ENCODE assay signal across 9 cellular contexts in the genomic region with DNA sequence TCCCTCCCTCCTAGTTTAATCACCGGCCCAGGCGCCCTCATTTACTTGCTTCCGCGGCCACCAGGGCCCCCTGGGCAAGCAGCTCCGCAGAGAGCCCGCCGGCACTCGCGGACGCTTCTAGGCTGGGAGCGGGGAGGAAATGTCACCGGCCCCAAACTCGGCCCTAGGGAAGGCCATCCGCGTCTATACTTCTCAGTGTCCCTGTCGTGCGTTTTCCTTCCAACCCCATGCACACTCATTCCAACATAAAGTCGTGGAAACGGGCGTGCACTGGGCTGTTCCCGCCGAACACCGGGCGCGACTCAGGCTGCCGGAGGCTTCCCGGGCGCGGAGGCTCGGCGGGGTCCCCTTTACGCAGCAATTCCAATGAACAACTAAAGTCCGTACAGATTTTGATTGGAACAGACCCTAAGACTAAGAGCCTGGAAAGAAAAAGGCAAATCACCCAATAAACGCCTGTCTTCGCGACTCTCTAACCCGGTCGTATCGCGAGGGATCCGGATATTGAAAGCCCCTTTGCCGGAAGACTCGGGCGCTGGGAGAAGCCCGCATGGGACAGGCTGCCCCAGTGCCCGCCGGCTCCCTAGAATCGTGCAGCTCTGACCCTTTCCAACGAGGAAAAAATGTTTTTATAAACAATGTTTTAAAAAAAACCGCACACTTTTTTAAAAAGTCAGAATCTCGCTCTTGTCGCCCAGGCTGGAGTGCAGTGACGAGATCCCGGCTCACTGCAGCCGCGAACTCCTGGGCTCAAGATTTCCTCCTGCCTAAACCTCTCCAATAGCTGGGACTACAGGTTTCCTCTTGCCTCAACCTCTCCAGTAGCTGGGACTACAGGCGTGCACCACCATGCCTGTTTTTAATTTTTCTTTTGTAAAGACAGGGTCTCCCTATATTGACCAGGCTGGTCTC. TPM values are rescaled to one million over a fixed set of nuclear protein-coding genes. Genes with fewer than 3 reads are reported as not detected.
DNase-seq lines count a peak whose midpoint lies in the region; ATAC-seq and TF ChIP-seq lines count a peak whose summit lies in the region.
"Had no signal": no experiment of that assay in that cellular context is flagged by ENCODE, and none has a peak within 500 bp of the region (broad histone marks: within the 10 kb centered on the region; RNA-seq: fewer than 3 reads in every experiment).

No MANE protein-coding gene starts in this region.

- intact Hi-C loops in activated B cell treated with CpG ODN at 0.5 μM for 24 hours (cut with micrococcal nuclease): no loop called here

- peak overlapping the region; percentile 78 for H3K4me3 Mint-ChIP-seq in T-helper 2 cell treated with Interferon-gamma antibody and Interleukin-4, amounts not matched to agents 5 μg/mL and 100 μg/mL, for 36 hours
- peak overlapping the region; percentile 46 for H3K4me3 Mint-ChIP-seq in activated B cell treated with CpG ODN at 0.5 μM for 24 hours
- H3K4me3 Mint-ChIP-seq in stimulated activated naive B cell treated with anti-CD40 and anti-IgM and Interleukin-4, amounts not matched to agents 10 μg/mL and 1 μg/mL and 100 μg/mL, for 72 hours: peak overlapping the region; percentile 65 to 79

- TF ChIP-seq CTCF in activated B cell treated with CpG ODN at 0.5 μM for 24 hours (IDR thresholded peaks at IDR 0.05): no peak

- peaks cover 84% of the 10 kb centered on the region for H3K27me3 Mint-ChIP-seq in T-helper 2 cell treated with Interferon-gamma antibody and Interleukin-4, amounts not matched to agents 5 μg/mL and 100 μg/mL, for 36 hours (ENCODE audit: low read depth)
- peaks cover 71% of the 10 kb centered on the region for H3K27me3 Mint-ChIP-seq in activated B cell treated with CpG ODN at 0.5 μM for 24 hours
- peaks cover 69 to 86% of the 10 kb centered on the region in 2 donors for H3K27me3 Mint-ChIP-seq in stimulated activated naive B cell treated with anti-CD40 and anti-IgM and Interleukin-4, amounts not matched to agents 10 μg/mL and 1 μg/mL and 100 μg/mL, for 72 hours

- peaks cover 2% of the 10 kb centered on the region for H3K36me3 Mint-ChIP-seq in T-helper 2 cell treated with Interferon-gamma antibody and Interleukin-4, amounts not matched to agents 5 μg/mL and 100 μg/mL, for 36 hours (ENCODE audit: low read depth)
- H3K36me3 Mint-ChIP-seq in activated B cell treated with CpG ODN at 0.5 μM for 24 hours (ENCODE audit: low read depth): no peaks in the 10 kb centered on the region
- peaks cover 0 to 2% of the 10 kb centered on the region in 2 donors for H3K36me3 Mint-ChIP-seq in stimulated activated naive B cell treated with anti-CD40 and anti-IgM and Interleukin-4, amounts not matched to agents 10 μg/mL and 1 μg/mL and 100 μg/mL, for 72 hours

- DNase-seq in T-helper 2 cell treated with Interferon-gamma antibody and Interleukin-4, amounts not matched to agents 5 μg/mL and 100 μg/mL, for 36 hours (ENCODE audit: low spot score): no peak
- DNase-seq in T-helper 2 cell (no peak), activated B cell treated with CpG ODN at 0.5 μM for 24 hours (no peak), SHP77 treated with DMSO at 0.1 percent for 48 hours (lab: John Stamatoyannopoulos, UW) (no peak)
- DNase-seq in stimulated activated naive B cell treated with anti-CD40 and anti-IgM and Interleukin-4, amounts not matched to agents 10 μg/mL and 1 μg/mL and 100 μg/mL, for 72 hours: no peak
- DNase-seq in activated CD4-positive, CD25-positive, alpha-beta regulatory T cell (lab: John Stamatoyannopoulos, UW): no peak
- DNase-seq: AML-193 had no signal

- H3K27ac Mint-ChIP-seq in T-helper 2 cell treated with Interferon-gamma antibody and Interleukin-4, amounts not matched to agents 5 μg/mL and 100 μg/mL, for 36 hours: peak overlapping the region; percentile 28
- no peak overlapping the region for H3K27ac Mint-ChIP-seq in activated B cell treated with CpG ODN at 0.5 μM for 24 hours
- H3K27ac Mint-ChIP-seq in stimulated activated naive B cell treated with anti-CD40 and anti-IgM and Interleukin-4, amounts not matched to agents 10 μg/mL and 1 μg/mL and 100 μg/mL, for 72 hours: peak overlapping the region; percentile 82

- H3K9me3 Mint-ChIP-seq in T-helper 2 cell treated with Interferon-gamma antibody and Interleukin-4, amounts not matched to agents 5 μg/mL and 100 μg/mL, for 36 hours: no peaks in the 10 kb centered on the region
- H3K9me3 Mint-ChIP-seq in activated B cell treated with CpG ODN at 0.5 μM for 24 hours: no peaks in the 10 kb centered on the region
- H3K9me3 Mint-ChIP-seq in stimulated activated naive B cell treated with anti-CD40 and anti-IgM and Interleukin-4, amounts not matched to agents 10 μg/mL and 1 μg/mL and 100 μg/mL, for 72 hours: no peaks in the 10 kb centered on the region

- POLR2A ChIA-PET in activated B cell treated with CpG ODN at 0.5 μM for 24 hours (lab: Charles Lee): no interaction called here

- CTCF ChIA-PET in activated B cell treated with CpG ODN at 0.5 μM for 24 hours (lab: Charles Lee): no interaction called here

- ATAC-seq in activated B cell treated with CpG ODN at 0.5 μM for 24 hours (ENCODE audit: low read depth): no peak
- no peak for ATAC-seq in stimulated activated naive B cell treated with anti-CD40 and anti-IgM and Interleukin-4, amounts not matched to agents 10 μg/mL and 1 μg/mL and 100 μg/mL, for 72 hours (replicated peaks)
- ATAC-seq in HG02970 (IDR thresholded peaks at IDR 0.05; ENCODE audit: low FRiP score, unreplicated experiment): no peak

- peaks cover 18% of the 10 kb centered on the region for H3K4me1 Mint-ChIP-seq in T-helper 2 cell treated with Interferon-gamma antibody and Interleukin-4, amounts not matched to agents 5 μg/mL and 100 μg/mL, for 36 hours (ENCODE audit: low read depth)
- H3K4me1 Mint-ChIP-seq in activated B cell treated with CpG ODN at 0.5 μM for 24 hours: peaks cover 29% of the 10 kb centered on the region
- H3K4me1 Mint-ChIP-seq in stimulated activated naive B cell treated with anti-CD40 and anti-IgM and Interleukin-4, amounts not matched to agents 10 μg/mL and 1 μg/mL and 100 μg/mL, for 72 hours: peaks cover 18 to 37% of the 10 kb centered on the region in 2 donors

- H3K4me3 ChIP-seq in iPS-11a (ENCODE audit: low read depth, low read length): peak overlapping the region; percentile 0

RNA-seq across cellular contexts. Expression of gene BARX2, which starts 1.3 kb away (rescaled TPM):
- not detected in 2 replicates for total RNA-seq in activated B cell treated with CpG ODN at 0.5 μM for 24 hours
